ENCODE assay signal across 1 cellular context in genomic region chr1:44801491-44802305, GRCh38.
TF ChIP-seq lines count a peak whose summit lies in the region.

No MANE protein-coding gene starts in this region.

TF ChIP-seq in SK-N-SH treated with all-trans-retinoic acid at 6 μM for 48 hours, 23 proteins besides CTCF, POLR2A, EP300 and RAD21 (continued from another document):
- TF ChIP-seq ESRRG (CRISPR knock-in tag; IDR thresholded peaks at IDR 0.05), result no peak
- TF ChIP-seq SNAI2 (CRISPR knock-in tag; IDR thresholded peaks at IDR 0.05), result no peak
- no peak for TF ChIP-seq BACH2 (CRISPR knock-in tag; IDR thresholded peaks at IDR 0.05; ENCODE audit: borderline replicate concordance)
- no peak for TF ChIP-seq GLIS3 (CRISPR knock-in tag; IDR thresholded peaks at IDR 0.05)
- no peak for TF ChIP-seq TSHZ2 (CRISPR knock-in tag; IDR thresholded peaks at IDR 0.05)
- TF ChIP-seq ARNTL (CRISPR knock-in tag; IDR thresholded peaks at IDR 0.05; ENCODE audit: borderline replicate concordance, low read depth), result no peak
